Comparison of ENCODE assay signal across 28 cellular contexts in the genomic region with DNA sequence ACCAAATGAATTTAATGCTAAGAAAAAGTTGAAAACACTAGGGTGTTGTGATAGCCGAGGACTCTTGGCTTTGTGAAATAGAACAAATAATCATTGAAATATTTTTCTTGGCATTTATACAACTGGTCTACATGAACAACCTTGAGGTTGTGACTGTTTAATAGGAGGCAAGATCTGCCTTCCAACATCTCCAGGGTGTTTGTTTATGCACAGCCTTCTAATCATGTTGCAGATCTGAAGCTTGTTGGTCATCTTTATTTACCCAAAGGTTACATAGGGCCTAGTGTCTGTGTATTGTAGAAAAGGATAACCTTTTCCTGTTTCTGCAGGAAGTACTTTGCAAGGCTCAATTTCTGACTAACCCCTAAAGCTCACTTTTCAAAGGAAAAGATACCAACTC.
DNase-seq lines count a peak whose midpoint lies in the region; ATAC-seq and TF ChIP-seq lines count a peak whose summit lies in the region.
"Had no signal": no experiment of that assay in that cellular context is flagged by ENCODE, and none has a peak within 500 bp of the region (broad histone marks: within the 10 kb centered on the region; RNA-seq: fewer than 3 reads in every experiment).

No MANE protein-coding gene starts in this region.

- intact Hi-C loops in sciatic nerve (cut with DNase I), result no loop called here

- DNase-seq in EH (ENCODE audit: low read depth) (peak; percentile 34), fibroblast of peridontal ligament (ENCODE audit: extremely low read depth) (peak; percentile 31), sciatic nerve (ENCODE audit: low spot score) (no peak), SHP77 treated with DMSO at 0.1 percent for 48 hours (lab: John Stamatoyannopoulos, UW) (no peak), Ammon's horn (ENCODE audit: low spot score) (no peak), RPMI8226 (no peak)
- DNase-seq: activated B cell treated with CpG ODN at 0.5 μM for 24 hours; activated CD4-positive, alpha-beta T cell treated with anti-CD3 and anti-CD28 coated beads, Interleukin-2, amount 50 U/mL, for 1 hour; activated CD8-positive, alpha-beta memory T cell treated with anti-CD3 and anti-CD28 coated beads, Interleukin-2, amount 10 ng/mL, durations not matched to agents 7 days and 5 days; activated naive CD4-positive, alpha-beta T cell; activated T-cell treated with anti-CD3 and anti-CD28 coated beads, Interleukin-2, amount 50 U/mL, for 72 hours; C1 segment of cervical spinal cord; Calu3; effector memory CD4-positive, alpha-beta T cell; hippocampal formation; mesendoderm; NCI-H1105 treated with DMSO at 0.1 percent for 48 hours; NCI-H2029; NCI-H2227 treated with DMSO at 0.1 percent for 48 hours; NCI-H526 treated with DMSO at 0.1 percent for 48 hours; psoas muscle; stimulated activated CD4-positive, alpha-beta T cell treated with anti-CD3 and anti-CD28 coated beads, Interleukin-1b, Interleukin-23, amount 100 ng/mL, for 48 hours; SW 1271; T1000; trophoblast cell had no signal

- TF ChIP-seq CTCF in VCaP (conservative IDR thresholded peaks at IDR 0.05), result no peak

- peak overlapping the region; percentile 83 for H3K27ac ChIP-seq in VCaP
- H3K27ac ChIP-seq: psoas muscle had no signal

- ATAC-seq in sciatic nerve (peak; percentile 48), HG03159 (IDR thresholded peaks at IDR 0.05; ENCODE audit: unreplicated experiment) (no peak)
- ATAC-seq: activated CD8-positive, alpha-beta memory T cell treated with anti-CD3 and anti-CD28 coated beads, Interleukin-2, amount 10 ng/mL, durations not matched to agents 7 days and 5 days; activated T-cell treated with anti-CD3 and anti-CD28 coated beads, Interleukin-2, amount 50 U/mL, for 72 hours; Panc1; psoas muscle had no signal

Comparison
In these comparisons a context has a peak if more than half of its experiments do, and no peak if none do; other contexts are left out.
1. DNase-seq: peak in EH (single experiment) and fibroblast of peridontal ligament (single experiment); none in sciatic nerve (single experiment), SHP77 treated with DMSO at 0.1 percent for 48 hours (single experiment), Ammon's horn (single experiment) and RPMI8226 (single experiment).